11 cellular contexts compared by ENCODE assay signal in the genomic region with DNA sequence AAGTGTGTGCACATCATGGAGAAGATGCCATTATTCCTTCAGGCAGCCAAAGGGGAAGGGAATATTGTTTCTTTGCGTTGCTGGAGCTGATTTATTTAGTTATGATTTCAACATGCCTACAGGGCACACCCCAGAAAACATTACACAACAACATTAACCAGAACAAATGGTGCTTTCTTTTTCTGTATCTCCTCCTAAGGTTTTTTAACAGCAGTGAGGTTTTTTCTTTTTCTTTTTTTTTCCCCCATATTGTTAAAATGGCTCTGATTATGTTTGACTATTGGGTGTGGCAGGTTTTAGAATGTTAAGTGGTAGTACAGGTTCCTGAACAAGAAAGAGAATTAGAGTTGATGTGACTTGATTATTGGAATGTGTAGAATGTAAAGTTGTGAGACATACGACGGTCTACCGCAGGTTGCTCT.
DNase-seq lines count a peak whose midpoint lies in the region; ATAC-seq, FAIRE-seq and TF ChIP-seq lines count a peak whose summit lies in the region.
"Had no signal": no experiment of that assay in that cellular context is flagged by ENCODE, and none has a peak within 500 bp of the region (broad histone marks: within the 10 kb centered on the region; RNA-seq: fewer than 3 reads in every experiment).

No MANE protein-coding gene starts in this region.

- intact Hi-C loops in Right ventricle myocardium inferior (cut with DNase I) (no loop called here), cardiac septum (cut with DNase I) (no loop called here), aorta (cut with DNase I) (no loop called here)

- H3K9ac ChIP-seq in mucosa of rectum (ENCODE audit: low read depth in 1 of 2, low read length in 2 of 2), result peak overlapping the region in 1 of 2 donors; percentile 38

- H3K27ac ChIP-seq in mucosa of rectum (ENCODE audit: low read depth in 2 of 2, low read length in 2 of 2), result peak overlapping the region; percentile 50 to 90
- H3K27ac ChIP-seq in aorta (ENCODE audit: low read depth in 1 of 2, low read length in 2 of 2), result no peak overlapping the region
- H3K27ac ChIP-seq: HL-60 had no signal

- H3K36me3 ChIP-seq in mucosa of rectum (ENCODE audit: control insufficient read depth in 2 of 2, insufficient read depth in 2 of 2, low read length in 2 of 2) (no peaks in the 10 kb centered on the region), aorta (ENCODE audit: control insufficient read depth in 1 of 2, insufficient read depth in 2 of 2, low read length in 1 of 2) (no peaks in the 10 kb centered on the region), BE2C (no peaks in the 10 kb centered on the region)

- H3K9me3 ChIP-seq in mucosa of rectum (ENCODE audit: control insufficient read depth in 2 of 2, low read length in 2 of 2) (no peaks in the 10 kb centered on the region), aorta (ENCODE audit: control insufficient read depth, low read length) (no peaks in the 10 kb centered on the region), BE2C (no peaks in the 10 kb centered on the region)

- ATAC-seq in Right ventricle myocardium inferior, result peak; percentile 57
- peak; percentile 62 for ATAC-seq in aorta (ENCODE audit: low FRiP score)
- ATAC-seq: GM23338; natural killer cell treated with Interleukin-12 subunit alpha and Interleukin-12 subunit beta and Interleukin-15 and Interleukin-18, amount 100 ng/mL, for 72 hours had no signal

- H3K27me3 ChIP-seq in mucosa of rectum (ENCODE audit: control insufficient read depth in 2 of 2, insufficient read depth in 2 of 2, low read length in 2 of 2) (no peaks in the 10 kb centered on the region), aorta (ENCODE audit: control insufficient read depth in 1 of 2, insufficient read depth in 2 of 2, low read length in 1 of 2) (no peaks in the 10 kb centered on the region), BE2C (no peaks in the 10 kb centered on the region)

- WGBS in aorta, 2 donors, result 87 to 88% methylated on average over 4 of the region's 4 CpGs

- peaks cover 17 to 50% of the 10 kb centered on the region in 2 donors for H3K4me1 ChIP-seq in mucosa of rectum (ENCODE audit: control insufficient read depth in 2 of 2, insufficient read depth in 2 of 2, low read length in 2 of 2)
- H3K4me1 ChIP-seq in aorta (ENCODE audit: control insufficient read depth in 1 of 2, insufficient read depth in 2 of 2, low read length in 2 of 2), result no peaks in the 10 kb centered on the region
- H3K4me1 ChIP-seq in BE2C, result no peaks in the 10 kb centered on the region

- TF ChIP-seq CTCF in BE2C (IDR thresholded peaks at IDR 0.05; ENCODE audit: low read depth, low read length), result no peak
- TF ChIP-seq CTCF in GM10266 (IDR thresholded peaks at IDR 0.05; ENCODE audit: control insufficient read depth, insufficient read depth, low read depth, missing control alignments), result no peak

- DNase-seq in Right ventricle myocardium inferior (ENCODE audit: missing footprints) (no peak), cardiac septum (ENCODE audit: low spot score) (no peak), aorta (no peak), BE2C (no peak), GM10266 (ENCODE audit: extremely low spot score) (no peak), A172 (ENCODE audit: low spot score) (no peak)

- H3K4me3 ChIP-seq in mucosa of rectum (ENCODE audit: low read length in 2 of 2) (peak overlapping the region; percentile 34 to 43), aorta (ENCODE audit: low read length in 2 of 2) (no peak overlapping the region), BE2C (ENCODE audit: low read depth, low read length) (no peak overlapping the region)
- H3K4me3 ChIP-seq: GM23338 had no signal

- FAIRE-seq in endometrium (lab: Jason Lieb, UNC), result peak; percentile 58

Comparison
In these comparisons a context has a peak if more than half of its experiments do, and no peak if none do; other contexts are left out.
1. H3K27ac ChIP-seq: peak in mucosa of rectum (2 of 2); none in aorta (0 of 2).
2. H3K4me3 ChIP-seq: peak in mucosa of rectum (2 of 2); none in aorta (0 of 2) and BE2C (single experiment).